ENCODE assay signal across 13 cellular contexts in the genomic region with DNA sequence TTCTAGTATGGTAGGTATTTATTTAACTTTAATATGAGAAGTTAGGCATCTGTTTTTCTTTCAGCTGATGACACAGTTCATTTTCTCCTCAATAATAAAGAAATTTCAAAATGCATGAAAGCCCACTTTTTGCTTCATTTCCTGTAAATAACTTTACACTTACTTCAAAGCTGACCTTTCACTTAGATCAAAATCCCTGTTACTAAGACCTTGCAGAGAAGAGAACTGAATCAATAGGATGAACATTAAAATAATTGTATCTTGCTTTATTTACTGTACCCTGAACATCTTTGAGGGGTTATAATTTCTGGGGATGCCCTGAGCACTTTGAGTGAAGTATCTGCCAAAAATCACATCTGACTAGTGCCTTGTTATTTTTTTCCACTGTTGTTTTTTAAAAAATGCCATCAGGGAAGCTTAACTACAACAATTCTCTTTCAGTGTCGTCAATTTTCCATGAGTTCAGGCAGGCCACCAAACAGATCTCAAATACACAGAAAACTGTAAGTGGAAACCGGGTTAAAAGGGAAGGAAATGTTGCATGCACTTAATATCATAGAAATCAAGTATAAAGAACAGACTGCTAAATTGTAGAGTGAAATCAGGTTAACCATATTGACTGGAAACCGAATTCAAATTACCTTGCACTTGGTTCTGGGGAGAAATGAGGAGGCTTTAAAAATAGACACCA.
DNase-seq lines count a peak whose midpoint lies in the region; ATAC-seq and TF ChIP-seq lines count a peak whose summit lies in the region.
"Had no signal": no experiment of that assay in that cellular context is flagged by ENCODE, and none has a peak within 500 bp of the region (broad histone marks: within the 10 kb centered on the region; RNA-seq: fewer than 3 reads in every experiment).

No MANE protein-coding gene starts in this region.

- H3K9me3 ChIP-seq in adipocyte (ENCODE audit: control insufficient read depth, low read length) (no peaks in the 10 kb centered on the region), thyroid gland (no peaks in the 10 kb centered on the region)
- H3K9me3 ChIP-seq: adrenal gland had no signal

- H3K27me3 Mint-ChIP-seq in activated naive CD4-positive, alpha-beta T cell treated with anti-CD3 and anti-CD28 coated beads, Interleukin-2, amount 50 U/mL, for 24 hours = no peaks in the 10 kb centered on the region
- no peaks in the 10 kb centered on the region for H3K27me3 Mint-ChIP-seq in mesothelial cell of epicardium (ENCODE audit: low read depth)

- H3K27me3 ChIP-seq in adipocyte (replicated peaks; ENCODE audit: control insufficient read depth, insufficient read depth, low read length) = no peaks in the 10 kb centered on the region
- no peaks in the 10 kb centered on the region for H3K27me3 ChIP-seq in thyroid gland
- H3K27me3 ChIP-seq: adrenal gland had no signal

- H3K4me3 Mint-ChIP-seq in activated naive CD4-positive, alpha-beta T cell treated with anti-CD3 and anti-CD28 coated beads, Interleukin-2, amount 50 U/mL, for 24 hours = peak overlapping the region; percentile 71
- no peak overlapping the region for H3K4me3 Mint-ChIP-seq in mesothelial cell of epicardium

- H3K4me1 Mint-ChIP-seq in activated naive CD4-positive, alpha-beta T cell treated with anti-CD3 and anti-CD28 coated beads, Interleukin-2, amount 50 U/mL, for 24 hours = peaks cover 82% of the 10 kb centered on the region
- peaks cover 22% of the 10 kb centered on the region for H3K4me1 Mint-ChIP-seq in mesothelial cell of epicardium

- intact Hi-C loops in thyroid gland (cut with DNase I) = no loop called here

- peaks cover 12% of the 10 kb centered on the region for H3K36me3 Mint-ChIP-seq in activated naive CD4-positive, alpha-beta T cell treated with anti-CD3 and anti-CD28 coated beads, Interleukin-2, amount 50 U/mL, for 24 hours
- no peaks in the 10 kb centered on the region for H3K36me3 Mint-ChIP-seq in mesothelial cell of epicardium

- H3K4me3 ChIP-seq in adipocyte (ENCODE audit: low read length) = peak overlapping the region; percentile 16
- no peak overlapping the region for H3K4me3 ChIP-seq in thyroid gland (replicated peaks in 1 of 3)
- H3K4me3 ChIP-seq: adrenal gland had no signal

- H3K36me3 ChIP-seq in adipocyte (ENCODE audit: control insufficient read depth, insufficient read depth, low read length, severe bottlenecking) (peaks cover 8% of the 10 kb centered on the region), thyroid gland (no peaks in the 10 kb centered on the region)
- H3K36me3 ChIP-seq: adrenal gland had no signal

- peak overlapping the region; percentile 92 for H3K27ac Mint-ChIP-seq in activated naive CD4-positive, alpha-beta T cell treated with anti-CD3 and anti-CD28 coated beads, Interleukin-2, amount 50 U/mL, for 24 hours
- peak overlapping the region; percentile 64 for H3K27ac Mint-ChIP-seq in mesothelial cell of epicardium

- peak overlapping the region; percentile 1 to 70 (median 55) for H3K27ac ChIP-seq in thyroid gland
- H3K27ac ChIP-seq: adrenal gland had no signal

- no peak for ATAC-seq in GM19397 (IDR thresholded peaks at IDR 0.05; ENCODE audit: unreplicated experiment)
- ATAC-seq: Right ventricle myocardium inferior had no signal

- WGBS in thyroid gland, 2 donors = 37 to 45% methylated on average over 3 of the region's 3 CpGs

- TF ChIP-seq POLR2A in thyroid gland (IDR thresholded peaks at IDR 0.05) = no peak

- peaks cover 17% of the 10 kb centered on the region for H3K4me1 ChIP-seq in adipocyte (ENCODE audit: control insufficient read depth, insufficient read depth, low read length)
- peaks cover 24 to 32% of the 10 kb centered on the region in 2 donors for H3K4me1 ChIP-seq in thyroid gland

- DNase-seq in activated naive CD4-positive, alpha-beta T cell (lab: John Stamatoyannopoulos, UW) = no peak
- DNase-seq in adipocyte (ENCODE audit: low read depth) = no peak
- DNase-seq in mesothelial cell of epicardium (ENCODE audit: low spot score in 2 of 2, unreplicated experiment in 2 of 2) = no peak
- no peak for DNase-seq in thyroid gland
- no peak for DNase-seq in stimulated activated CD4-positive, alpha-beta T cell treated with anti-CD3 and anti-CD28 coated beads, Interleukin-4, amount 100 ng/mL, for 24 hours
- DNase-seq in medulla oblongata (ENCODE audit: extremely low spot score) = no peak
- DNase-seq: adrenal gland, GDM1, NCI-H1092, NCI-H526 treated with DMSO at 0.1 percent for 48 hours had no signal

- H3K9ac ChIP-seq in adipocyte (ENCODE audit: low read length) = peak overlapping the region; percentile 30

- no peaks in the 10 kb centered on the region for H3K9me3 Mint-ChIP-seq in activated naive CD4-positive, alpha-beta T cell treated with anti-CD3 and anti-CD28 coated beads, Interleukin-2, amount 50 U/mL, for 24 hours
- no peaks in the 10 kb centered on the region for H3K9me3 Mint-ChIP-seq in mesothelial cell of epicardium

- TF ChIP-seq CTCF in mesothelial cell of epicardium (IDR thresholded peaks at IDR 0.05; ENCODE audit: unreplicated experiment) (no peak), thyroid gland (IDR thresholded peaks at IDR 0.05) (no peak)
